ENCODE assay signal across 8 cellular contexts in genomic region chr4:2837904-2838496, GRCh38.
A peak's percentile ranks its signal among the peaks of the same experiment; 100 is the strongest.
DNase-seq lines count a peak whose midpoint lies in the region; TF ChIP-seq lines count a peak whose summit lies in the region.

No MANE protein-coding gene starts in this region.

- peak overlapping the region; percentile 38 for H3K27ac ChIP-seq in DOHH2 (ENCODE audit: low read depth, low read length)

- DNase-seq in T follicular helper cell (ENCODE audit: low read depth) (peak; percentile 64), iris pigment epithelial cell (ENCODE audit: low read depth) (peak; percentile 71), NCI-H2171 treated with DMSO at 0.1 percent for 48 hours (lab: John Stamatoyannopoulos, UW) (no peak), NCI-H2081 treated with DMSO at 0.1 percent for 48 hours (lab: John Stamatoyannopoulos, UW) (no peak), NCI-H226 (no peak)
- peak; percentile 30 for DNase-seq in activated naive CD8-positive, alpha-beta T cell treated with anti-CD3 and anti-CD28 coated beads, Interleukin-2, amount 50 U/mL, for 16 hours (ENCODE audit: low read depth, low spot score)
- DNase-seq in stimulated activated CD4-positive, alpha-beta T cell treated with anti-CD3 and anti-CD28 coated beads, Interleukin-4, amount 100 ng/mL, for 1 hour = peak; percentile 61

- peaks cover 9% of the 10 kb centered on the region; the same call in 1 of the 2 replicates for H3F3A ChIP-seq in DOHH2 (ENCODE audit: control insufficient read depth, insufficient read depth)

- peak overlapping the region; percentile 75 for H3K4me2 ChIP-seq in DOHH2 (ENCODE audit: low read length)

- H3K4me1 ChIP-seq in DOHH2 (ENCODE audit: control insufficient read depth, low read length) = peaks cover 58% of the 10 kb centered on the region

- peak overlapping the region; percentile 63 for H3K4me3 ChIP-seq in DOHH2 (ENCODE audit: low read length)

- H4K20me1 ChIP-seq in DOHH2 (ENCODE audit: control insufficient read depth, insufficient read depth, low read depth, low read length) = peaks cover 16% of the 10 kb centered on the region; the same call in 1 of the 2 replicates

- TF ChIP-seq CTCF in DOHH2 (IDR thresholded peaks at IDR 0.05; ENCODE audit: low read depth, low read length, poor library complexity, severe bottlenecking) = no peak

- peaks cover 7% of the 10 kb centered on the region for H3K27me3 ChIP-seq in DOHH2 (ENCODE audit: control insufficient read depth, low read length)

- no peaks in the 10 kb centered on the region for H3K9me2 ChIP-seq in DOHH2 (replicated peaks; ENCODE audit: control insufficient read depth, low read length)

- no peaks in the 10 kb centered on the region for H3K36me3 ChIP-seq in DOHH2 (ENCODE audit: control insufficient read depth, low read length)

- no peaks in the 10 kb centered on the region for H3K79me2 ChIP-seq in DOHH2 (ENCODE audit: control insufficient read depth, low read length)

- no peaks in the 10 kb centered on the region for H3K9me3 ChIP-seq in DOHH2 (ENCODE audit: control insufficient read depth, insufficient read depth, low read length)

Comparison
In these comparisons a context has a peak if more than half of its experiments do, and no peak if none do; other contexts are left out.
1. DNase-seq: peak in T follicular helper cell (single experiment), activated naive CD8-positive, alpha-beta T cell treated with anti-CD3 and anti-CD28 coated beads, Interleukin-2, amount 50 U/mL, for 16 hours (single experiment), iris pigment epithelial cell (single experiment) and stimulated activated CD4-positive, alpha-beta T cell treated with anti-CD3 and anti-CD28 coated beads, Interleukin-4, amount 100 ng/mL, for 1 hour (single experiment); none in NCI-H2171 treated with DMSO at 0.1 percent for 48 hours (single experiment), NCI-H2081 treated with DMSO at 0.1 percent for 48 hours (single experiment) and NCI-H226 (single experiment).